1 cellular context compared by ENCODE assay signal in the genomic region with DNA sequence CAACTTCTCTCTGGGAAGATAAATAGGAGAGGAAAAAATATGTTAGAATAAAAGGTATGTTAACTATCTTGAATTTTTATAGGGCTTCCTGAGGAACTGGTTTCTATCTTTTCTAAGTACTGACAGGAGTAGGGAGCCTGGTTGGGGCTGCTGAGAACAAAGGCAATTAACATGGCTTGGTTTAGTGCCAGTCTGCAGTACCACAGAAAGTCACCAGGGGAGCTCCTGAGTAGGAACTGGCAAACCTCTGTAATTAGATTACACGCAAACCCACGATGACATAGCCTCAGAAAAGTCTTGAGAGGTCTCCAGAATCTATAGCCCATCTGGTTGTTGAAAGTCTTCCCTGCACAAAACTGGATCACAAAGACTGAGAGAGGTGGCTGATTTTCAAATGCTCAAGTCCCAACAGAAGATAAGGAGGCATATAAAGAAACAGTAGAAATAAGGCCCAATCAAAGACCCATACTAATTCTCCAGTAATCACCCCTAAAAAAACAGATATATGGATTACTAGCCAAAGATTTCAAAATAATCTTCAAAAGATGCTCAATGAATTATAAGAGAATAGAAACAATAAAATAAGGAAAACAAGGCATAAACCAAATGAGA.
TF ChIP-seq lines count a peak whose summit lies in the region.

No MANE protein-coding gene starts in this region.

TF ChIP-seq in K562, 482 proteins besides CTCF, POLR2A, EP300 and RAD21 (continued from another document):
- no peak for TF ChIP-seq RREB1 (CRISPR knock-in tag; IDR thresholded peaks at IDR 0.05)
TF ChIP-seq in K562: peak in this region for 0.
